In the genomic region with DNA sequence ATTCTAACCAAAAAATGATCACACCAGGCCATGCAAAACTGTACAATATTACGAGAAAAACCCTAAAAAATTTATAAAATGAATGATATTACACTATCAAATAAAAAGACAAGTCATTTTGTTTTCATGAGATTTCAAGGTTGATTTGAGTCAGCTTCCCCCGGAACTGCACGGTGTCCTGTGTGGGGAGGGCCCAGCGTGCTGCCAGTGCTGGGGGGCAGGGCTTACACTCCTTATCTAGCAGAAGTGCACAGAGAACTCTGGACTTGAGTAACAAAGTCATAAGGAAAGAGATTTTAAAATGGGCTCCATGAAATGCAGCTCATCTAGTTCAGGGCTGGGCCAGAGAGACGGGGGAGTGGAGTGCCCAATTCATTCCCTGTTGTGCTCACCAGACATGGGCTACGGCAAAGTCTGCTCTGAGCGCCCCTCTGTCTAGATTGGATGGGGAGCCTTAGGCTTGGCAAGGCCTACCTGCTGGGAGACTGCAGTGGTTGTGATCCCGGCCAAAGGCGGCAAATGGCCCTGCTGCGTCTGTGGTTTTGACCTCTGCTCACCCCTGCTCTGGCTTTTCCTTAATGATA, we compare ENCODE assay signal across 1 cellular context.
TF ChIP-seq lines count a peak whose summit lies in the region.

No MANE protein-coding gene starts in this region.

TF ChIP-seq in H1, 55 proteins besides CTCF, POLR2A, EP300 and RAD21 (continued from another document):
- TF ChIP-seq, protein P1, sequence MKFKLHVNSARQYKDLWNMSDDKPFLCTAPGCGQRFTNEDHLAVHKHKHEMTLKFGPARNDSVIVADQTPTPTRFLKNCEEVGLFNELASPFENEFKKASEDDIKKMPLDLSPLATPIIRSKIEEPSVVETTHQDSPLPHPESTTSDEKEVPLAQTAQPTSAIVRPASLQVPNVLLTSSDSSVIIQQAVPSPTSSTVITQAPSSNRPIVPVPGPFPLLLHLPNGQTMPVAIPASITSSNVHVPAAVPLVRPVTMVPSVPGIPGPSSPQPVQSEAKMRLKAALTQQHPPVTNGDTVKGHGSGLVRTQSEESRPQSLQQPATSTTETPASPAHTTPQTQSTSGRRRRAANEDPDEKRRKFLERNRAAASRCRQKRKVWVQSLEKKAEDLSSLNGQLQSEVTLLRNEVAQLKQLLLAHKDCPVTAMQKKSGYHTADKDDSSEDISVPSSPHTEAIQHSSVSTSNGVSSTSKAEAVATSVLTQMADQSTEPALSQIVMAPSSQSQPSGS (IDR thresholded peaks at IDR 0.05; ENCODE audit: low read length) = no peak
- TF ChIP-seq GABPA (IDR thresholded peaks at IDR 0.05; ENCODE audit: borderline replicate concordance, insufficient read depth, low read length) (no peak), RFX5 (IDR thresholded peaks at IDR 0.05; ENCODE audit: borderline replicate concordance, low read depth, low read length) (no peak), CHD1 (IDR thresholded peaks at IDR 0.05; ENCODE audit: low read depth, low read length) (no peak), HDAC2 (IDR thresholded peaks at IDR 0.05; ENCODE audit: borderline replicate concordance in 1 of 2, low read depth in 2 of 2, low read length in 2 of 2) (no peak), BCL11A (IDR thresholded peaks at IDR 0.05; ENCODE audit: low read depth in 2 of 2, low read length in 2 of 2) (no peak), FOSL1 (IDR thresholded peaks at IDR 0.05; ENCODE audit: insufficient read depth, low read depth, low read length) (no peak), SRF (IDR thresholded peaks at IDR 0.05; ENCODE audit: low read depth, low read length) (no peak)
